ENCODE assay signal across 16 cellular contexts in genomic region chr1:175715791-175716190, GRCh38.
DNase-seq lines count a peak whose midpoint lies in the region; TF ChIP-seq lines count a peak whose summit lies in the region.
"Had no signal": no experiment of that assay in that cellular context is flagged by ENCODE, and none has a peak within 500 bp of the region (broad histone marks: within the 10 kb centered on the region; RNA-seq: fewer than 3 reads in every experiment).

No MANE protein-coding gene starts in this region.

- no peaks in the 10 kb centered on the region for H3K36me3 ChIP-seq in WERI-Rb-1
- H3K36me3 ChIP-seq: BLaER1 treated with 17β-estradiol and CSF1 and Interleukin-3, amounts not matched to agents 10 nM and 100 nM had no signal

- DNase-seq in DMS153 (lab: John Stamatoyannopoulos, UW) = peak; percentile 59
- DNase-seq in DMS153 treated with DMSO at 0.1 percent for 48 hours (lab: John Stamatoyannopoulos, UW; ENCODE audit: unreplicated experiment) = no peak
- DNase-seq in NCI-H748 (lab: John Stamatoyannopoulos, UW; ENCODE audit: unreplicated experiment) = peak; percentile 11
- DNase-seq in NCI-H748 treated with DMSO at 0.1 percent for 48 hours (lab: John Stamatoyannopoulos, UW) = no peak
- DNase-seq in WERI-Rb-1 = peak; percentile 23
- peak; percentile 23 for DNase-seq in retina
- DNase-seq in AG08396 (ENCODE audit: low spot score) = no peak
- DNase-seq: CD8-positive, alpha-beta T cell; COR-L47; DMS79 treated with DMSO at 0.1 percent for 48 hours; GF-D8; GOT3; H7 had no signal

- peaks cover 7% of the 10 kb centered on the region for H3K9me3 ChIP-seq in WERI-Rb-1 (ENCODE audit: severe bottlenecking)
- H3K9me3 ChIP-seq: A549 had no signal

- no peak overlapping the region for H3K27ac ChIP-seq in WERI-Rb-1
- H3K27ac ChIP-seq: 22Rv1; A549; BLaER1 treated with 17β-estradiol and CSF1 and Interleukin-3, amounts not matched to agents 10 nM and 100 nM had no signal

- TF ChIP-seq CTCF in WERI-Rb-1 (IDR thresholded peaks at IDR 0.05; ENCODE audit: low read depth, low read length) = no peak

- no peak overlapping the region for H3K4me3 ChIP-seq in WERI-Rb-1 (ENCODE audit: low read depth, low read length)
- H3K4me3 ChIP-seq: A549; BLaER1 treated with 17β-estradiol and CSF1 and Interleukin-3, amounts not matched to agents 10 nM and 100 nM had no signal

- no peaks in the 10 kb centered on the region for H3K27me3 ChIP-seq in WERI-Rb-1 (ENCODE audit: insufficient read depth, low read depth, severe bottlenecking)

Comparison
In these comparisons a context has a peak if more than half of its experiments do, and no peak if none do; other contexts are left out.
1. DNase-seq: peak in DMS153 (single experiment), NCI-H748 (single experiment), WERI-Rb-1 (single experiment) and retina (single experiment); none in DMS153 treated with DMSO at 0.1 percent for 48 hours (single experiment), NCI-H748 treated with DMSO at 0.1 percent for 48 hours (single experiment) and AG08396 (single experiment).